In genomic region chr11:26442131-26442530, GRCh38 we compare ENCODE assay signal across 1 cellular context.
TF ChIP-seq lines count a peak whose summit lies in the region.

No MANE protein-coding gene starts in this region.

TF ChIP-seq in SK-N-SH treated with all-trans-retinoic acid at 6 μM for 48 hours, 23 proteins besides CTCF, POLR2A, EP300 and RAD21 (continued from another document):
- TF ChIP-seq TSHZ2 (CRISPR knock-in tag; IDR thresholded peaks at IDR 0.05) (no peak), ZFP3 (CRISPR knock-in tag; IDR thresholded peaks at IDR 0.05) (no peak), CREB5 (CRISPR knock-in tag; IDR thresholded peaks at IDR 0.05; ENCODE audit: low read depth) (no peak)
